ENCODE assay signal across 20 cellular contexts in genomic region chr13:111261326-111261725, GRCh38.
A peak's percentile ranks its signal among the peaks of the same experiment; 100 is the strongest.
DNase-seq lines count a peak whose midpoint lies in the region; ATAC-seq and TF ChIP-seq lines count a peak whose summit lies in the region.
"Had no signal": no experiment of that assay in that cellular context is flagged by ENCODE, and none has a peak within 500 bp of the region (broad histone marks: within the 10 kb centered on the region; RNA-seq: fewer than 3 reads in every experiment).

No MANE protein-coding gene starts in this region.

- H3K36me3 Mint-ChIP-seq in stimulated activated naive CD8-positive, alpha-beta T cell treated with anti-CD3 and anti-CD28 coated beads, Interleukin-15, Interleukin-2, amounts not matched to agents 100 ng/mL and 50 ng/mL, for 24 hours (ENCODE audit: low read depth), result peaks cover 54% of the 10 kb centered on the region

- TF ChIP-seq POLR2A in GM18505 (IDR thresholded peaks at IDR 0.05; ENCODE audit: borderline replicate concordance, extremely low read depth, insufficient read depth, insufficient read length), result no peak

- DNase-seq in stimulated activated naive CD8-positive, alpha-beta T cell treated with anti-CD3 and anti-CD28 coated beads, Interleukin-15, amount 100 ng/mL, for 72 hours, result no peak
- DNase-seq in amniotic epithelial cell (ENCODE audit: low read depth), result peak; percentile 14
- DNase-seq: ACHN; BE2C; C1 segment of cervical spinal cord; CD4-positive, CD25-positive, alpha-beta regulatory T cell; CD8-positive, alpha-beta memory T cell; COR-L47; DMS 273 treated with DMSO at 0.1 percent for 48 hours; DMS53; DND-41; EL; GOT3; H7 had no signal

- H3K27me3 Mint-ChIP-seq in stimulated activated naive CD8-positive, alpha-beta T cell treated with anti-CD3 and anti-CD28 coated beads, Interleukin-15, Interleukin-2, amounts not matched to agents 100 ng/mL and 50 ng/mL, for 24 hours, result no peaks in the 10 kb centered on the region
- no peaks in the 10 kb centered on the region for H3K27me3 Mint-ChIP-seq in stimulated activated naive CD8-positive, alpha-beta T cell treated with anti-CD3 and anti-CD28 coated beads, Interleukin-15, amount 100 ng/mL, for 72 hours
- H3K27me3 Mint-ChIP-seq: CD4-positive, CD25-positive, alpha-beta regulatory T cell; CD8-positive, alpha-beta memory T cell had no signal

- no peaks in the 10 kb centered on the region for H3K9me3 Mint-ChIP-seq in stimulated activated naive CD8-positive, alpha-beta T cell treated with anti-CD3 and anti-CD28 coated beads, Interleukin-15, Interleukin-2, amounts not matched to agents 100 ng/mL and 50 ng/mL, for 24 hours
- H3K9me3 Mint-ChIP-seq in stimulated activated naive CD8-positive, alpha-beta T cell treated with anti-CD3 and anti-CD28 coated beads, Interleukin-15, amount 100 ng/mL, for 72 hours, result peaks cover 11 to 18% of the 10 kb centered on the region in 2 donors

- peaks cover 6% of the 10 kb centered on the region for H3K4me1 Mint-ChIP-seq in stimulated activated naive CD8-positive, alpha-beta T cell treated with anti-CD3 and anti-CD28 coated beads, Interleukin-15, Interleukin-2, amounts not matched to agents 100 ng/mL and 50 ng/mL, for 24 hours (ENCODE audit: low read depth)
- no peaks in the 10 kb centered on the region for H3K4me1 Mint-ChIP-seq in stimulated activated naive CD8-positive, alpha-beta T cell treated with anti-CD3 and anti-CD28 coated beads, Interleukin-15, amount 100 ng/mL, for 72 hours

- no peak for TF ChIP-seq EP300 in Ishikawa (IDR thresholded peaks at IDR 0.05; ENCODE audit: borderline replicate concordance)

- ATAC-seq in stimulated activated naive CD8-positive, alpha-beta T cell treated with anti-CD3 and anti-CD28 coated beads, Interleukin-15, amount 100 ng/mL, for 72 hours, result no peak
- ATAC-seq in HG03280 (IDR thresholded peaks at IDR 0.05; ENCODE audit: unreplicated experiment) (no peak), GM18505 (IDR thresholded peaks at IDR 0.05; ENCODE audit: unreplicated experiment) (no peak)
- ATAC-seq: GM12878, K562 had no signal

- no peak overlapping the region for H3K4me3 Mint-ChIP-seq in stimulated activated naive CD8-positive, alpha-beta T cell treated with anti-CD3 and anti-CD28 coated beads, Interleukin-15, Interleukin-2, amounts not matched to agents 100 ng/mL and 50 ng/mL, for 24 hours
- H3K4me3 Mint-ChIP-seq in stimulated activated naive CD8-positive, alpha-beta T cell treated with anti-CD3 and anti-CD28 coated beads, Interleukin-15, amount 100 ng/mL, for 72 hours, result no peak overlapping the region
- H3K4me3 Mint-ChIP-seq: CD4-positive, CD25-positive, alpha-beta regulatory T cell; CD8-positive, alpha-beta memory T cell had no signal

- peak overlapping the region; percentile 9 for H3K27ac Mint-ChIP-seq in stimulated activated naive CD8-positive, alpha-beta T cell treated with anti-CD3 and anti-CD28 coated beads, Interleukin-15, Interleukin-2, amounts not matched to agents 100 ng/mL and 50 ng/mL, for 24 hours
- H3K27ac Mint-ChIP-seq in stimulated activated naive CD8-positive, alpha-beta T cell treated with anti-CD3 and anti-CD28 coated beads, Interleukin-15, amount 100 ng/mL, for 72 hours, result no peak overlapping the region
- H3K27ac Mint-ChIP-seq: CD4-positive, CD25-positive, alpha-beta regulatory T cell had no signal

- TF ChIP-seq RAD21 in Ishikawa (IDR thresholded peaks at IDR 0.05; ENCODE audit: low read depth), result no peak

TF ChIP-seq in Ishikawa, 13 proteins besides CTCF, POLR2A, EP300 and RAD21:
- TF ChIP-seq REST (IDR thresholded peaks at IDR 0.05; ENCODE audit: low read depth) (peak; percentile 69), NFIC (IDR thresholded peaks at IDR 0.05) (no peak)
